Comparison of ENCODE assay signal across 8 cellular contexts in the genomic region with DNA sequence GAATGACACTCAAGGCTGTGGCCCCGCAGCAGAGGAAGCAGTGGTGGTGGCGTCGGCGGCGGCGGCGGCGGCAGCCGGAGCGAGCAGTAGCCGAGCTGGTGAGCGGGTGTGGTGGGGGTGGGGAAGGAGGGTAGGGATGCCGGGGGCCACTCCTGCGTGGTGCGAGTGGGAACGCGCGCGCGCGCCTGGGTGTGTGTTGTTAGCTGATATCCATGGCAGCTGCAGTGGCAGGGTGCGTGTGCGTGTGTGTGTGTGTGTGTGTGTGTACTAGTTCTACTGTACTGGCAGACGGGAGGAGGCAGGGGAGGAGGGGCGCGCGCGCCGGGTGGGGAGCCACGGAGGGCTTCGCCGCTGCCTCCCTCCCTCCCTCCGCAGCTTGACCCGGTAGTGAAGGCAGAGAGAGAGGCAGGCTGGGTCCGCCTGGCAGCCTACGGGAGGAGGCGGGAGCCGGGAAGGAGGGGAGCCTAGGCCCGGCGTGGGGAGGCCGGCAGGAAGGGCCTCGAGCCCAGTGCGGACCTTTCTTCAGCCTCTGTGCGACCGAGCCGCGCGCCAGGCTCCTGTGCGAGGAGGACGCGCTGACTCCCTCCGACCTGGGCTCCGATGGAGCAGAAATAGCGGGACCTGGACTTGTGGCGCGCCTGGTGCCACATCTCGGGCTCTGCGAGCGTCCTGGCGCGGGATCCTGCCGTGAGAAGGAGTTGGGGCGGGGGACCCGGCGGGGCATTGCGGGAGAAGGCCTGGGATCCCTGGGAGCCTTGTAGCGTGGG. TPM values are rescaled to one million over a fixed set of nuclear protein-coding genes. Genes with fewer than 3 reads are reported as not detected.
A peak's percentile ranks its signal among the peaks of the same experiment; 100 is the strongest.
DNase-seq lines count a peak whose midpoint lies in the region; ATAC-seq and TF ChIP-seq lines count a peak whose summit lies in the region.

A gene (minus strand): TSS at position 110 of the 767 bp plus-strand sequence. CDS start 347 bp downstream, outside the sequence.

- peak within 1 kb of the TSS; percentile 46 for H3K4me3 ChIP-seq in colonic mucosa
- peak within 1 kb of the TSS; percentile 78 to 91 (median 84) for H3K4me3 ChIP-seq in gastrocnemius medialis

- peak; percentile 43 to 57 for TF ChIP-seq POLR2A in gastrocnemius medialis (IDR thresholded peaks at IDR 0.05)

- TF ChIP-seq CTCF in colonic mucosa (IDR thresholded peaks at IDR 0.05) (no peak), gastrocnemius medialis (IDR thresholded peaks at IDR 0.05 in 4 of 5, conservative IDR thresholded peaks at IDR 0.05 in 1 of 5) (no peak)

- in situ Hi-C loops in gastrocnemius medialis (cut with MboI; ENCODE audit: low sequenced_read_pairs in 4 of 4), result no loop called here

- ATAC-seq in gastrocnemius medialis (peak; percentile 52 to 53), GM21825 (IDR thresholded peaks at IDR 0.05; ENCODE audit: unreplicated experiment) (no peak), GM21529 (IDR thresholded peaks at IDR 0.05; ENCODE audit: unreplicated experiment) (no peak), GM18861 (IDR thresholded peaks at IDR 0.05; ENCODE audit: unreplicated experiment) (no peak)

- H3K27me3 ChIP-seq in colonic mucosa, result peaks cover 23% of the 10 kb centered on the region
- no peaks in the 10 kb centered on the region for H3K27me3 ChIP-seq in gastrocnemius medialis

- DNase-seq in ELF-1 (ENCODE audit: low read depth, low spot score) (peak; percentile 52), NCI-H526 treated with DMSO at 0.1 percent for 48 hours (lab: John Stamatoyannopoulos, UW) (peak; percentile 30), colonic mucosa (peak; percentile 69), islet precursor cell (peak; percentile 91), gastrocnemius medialis (peak; percentile 61 to 75)

- intact Hi-C loops in colonic mucosa (cut with DNase I), result no loop called here
- intact Hi-C loops in gastrocnemius medialis (cut with DNase I; ENCODE audit: low total_unique reads), result loop anchor here (10.0 kb wide), 1 partner anchor 1759 kb away; a partner anchor contains a TSS

- H3K9me3 ChIP-seq in colonic mucosa (no peaks in the 10 kb centered on the region), gastrocnemius medialis (no peaks in the 10 kb centered on the region)

- H3K36me3 ChIP-seq in colonic mucosa (no peaks in the 10 kb centered on the region), gastrocnemius medialis (no peaks in the 10 kb centered on the region)

- peak within 1 kb of the TSS; percentile 77 for H3K27ac ChIP-seq in colonic mucosa
- peak within 1 kb of the TSS; percentile 79 to 86 (median 84) for H3K27ac ChIP-seq in gastrocnemius medialis

- H3K4me1 ChIP-seq in colonic mucosa (no peaks in the 10 kb centered on the region), gastrocnemius medialis (peaks cover 0 to 6% of the 10 kb centered on the region in 2 donors)

- H3K9ac ChIP-seq in colonic mucosa (ENCODE audit: low read depth in 2 of 2, low read length in 2 of 2), result peak within 1 kb of the TSS; percentile 55 to 70

RNA-seq across cellular contexts. Expression of the gene that starts here (rescaled TPM):
- total RNA-seq in colonic mucosa, result 1 to 10 TPM; 1.1 to 2.4 TPM
- 1 to 10 TPM in 2 of 4 donors, under 1 TPM in 2; 0.90 to 2.4 (median 0.99) TPM for total RNA-seq in gastrocnemius medialis

Comparison
In these comparisons a context has a peak if more than half of its experiments do, and no peak if none do; other contexts are left out.
1. DNase-seq: peak in every context shown above with its lines; median percentile 91 in islet precursor cell; 69 in colonic mucosa; 68 in gastrocnemius medialis; 52 in ELF-1; 30 in NCI-H526 treated with DMSO at 0.1 percent for 48 hours.
2. ATAC-seq: peak in gastrocnemius medialis (2 of 2); none in GM21825 (single experiment), GM21529 (single experiment) and GM18861 (single experiment).